ENCODE assay signal across 8 cellular contexts in genomic region chr3:159839561-159840379, GRCh38.
DNase-seq lines count a peak whose midpoint lies in the region; ATAC-seq and TF ChIP-seq lines count a peak whose summit lies in the region.

SCHIP1 (plus strand) TSS chr3:159839861.

- DNase-seq in astrocyte of the cerebellum (ENCODE audit: low read depth) (no peak), iPS-NIHi7 (ENCODE audit: extremely low spot score) (peak; percentile 68), COLO829 (ENCODE audit: low spot score) (no peak), NCI-H2081 treated with DMSO at 0.1 percent for 48 hours (lab: John Stamatoyannopoulos, UW) (no peak)

- peak within 1 kb of the TSS; percentile 54 for H3K4me3 ChIP-seq in astrocyte of the cerebellum (ENCODE audit: low read depth, low read length)
- peak within 1 kb of the TSS in 4 of 7 experiments; percentile 2 to 15 (median 9) for H3K4me3 ChIP-seq in skin epidermis

- in situ Hi-C loops in astrocyte of the cerebellum (cut with HindIII; ENCODE audit: low sequenced_read_pairs), result no loop called here

- no peaks in the 10 kb centered on the region for H3K9me3 ChIP-seq in ES-I3 (ENCODE audit: control insufficient read depth, insufficient read depth, low read length)

- TF ChIP-seq CTCF in astrocyte of the cerebellum (IDR thresholded peaks at IDR 0.05; ENCODE audit: low read depth, low read length, missing control alignments), result no peak

- peak; percentile 54 for ATAC-seq in HG02981 (IDR thresholded peaks at IDR 0.05; ENCODE audit: unreplicated experiment)
- no peak for ATAC-seq in HG03280 (IDR thresholded peaks at IDR 0.05; ENCODE audit: unreplicated experiment)

- peak within 1 kb of the TSS in 3 of 21 experiments; percentile 13 to 54 (median 26) for H3K27ac ChIP-seq in skin epidermis

- H3K36me3 ChIP-seq in ES-I3 (ENCODE audit: insufficient read depth, low read length), result no peaks in the 10 kb centered on the region

- H3K9ac ChIP-seq in ES-I3 (ENCODE audit: low read depth, low read length), result peak within 1 kb of the TSS; percentile 71

- H3K4me1 ChIP-seq in ES-I3 (ENCODE audit: insufficient read depth, low read length), result peaks cover 14% of the 10 kb centered on the region
